In the genomic region with DNA sequence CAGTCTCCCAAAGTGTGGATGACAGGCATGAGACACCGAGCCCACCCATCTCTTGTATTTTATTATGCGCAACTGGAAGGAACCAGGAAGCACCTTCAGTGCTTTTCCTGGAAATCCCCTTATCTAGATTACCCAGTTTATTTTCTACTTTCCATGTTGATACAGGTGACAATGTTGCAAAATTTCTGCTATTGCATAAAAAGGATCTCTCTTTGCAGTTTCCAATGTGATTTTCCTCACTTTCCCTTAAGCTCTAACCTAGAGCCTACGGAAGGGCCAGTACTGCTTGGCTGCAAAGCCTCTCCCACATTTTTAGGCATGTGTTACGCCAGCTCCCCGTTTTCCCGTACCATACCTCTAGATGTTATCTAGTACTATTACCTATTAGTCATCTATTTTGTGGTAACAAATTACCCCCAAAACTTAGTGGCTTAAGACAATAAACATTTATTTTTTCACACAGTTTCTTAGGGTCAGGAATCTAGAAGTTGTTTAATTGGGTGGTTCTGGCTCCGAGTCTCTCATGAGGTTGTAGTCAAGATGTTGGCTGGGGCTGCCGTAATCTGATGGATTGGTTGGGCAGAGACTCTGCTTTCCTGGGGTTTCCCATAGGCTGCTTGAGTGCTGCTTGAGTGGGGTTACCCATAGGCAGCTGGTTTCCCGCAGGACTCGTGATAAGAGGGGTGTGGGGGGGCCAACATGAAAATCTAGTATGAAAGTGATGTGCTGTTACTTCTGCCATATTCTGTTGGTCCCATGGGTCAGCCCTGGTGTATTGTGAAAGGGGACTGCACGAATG, we compare ENCODE assay signal across 15 cellular contexts.
DNase-seq lines count a peak whose midpoint lies in the region; ATAC-seq, FAIRE-seq and TF ChIP-seq lines count a peak whose summit lies in the region.
"Had no signal": no experiment of that assay in that cellular context is flagged by ENCODE, and none has a peak within 500 bp of the region (broad histone marks: within the 10 kb centered on the region; RNA-seq: fewer than 3 reads in every experiment).

No MANE protein-coding gene starts in this region.

- H3K4me1 Mint-ChIP-seq in WTC11: no peaks in the 10 kb centered on the region
- H3K4me1 Mint-ChIP-seq: H9 had no signal

- no peaks in the 10 kb centered on the region for H3K36me3 Mint-ChIP-seq in WTC11
- H3K36me3 Mint-ChIP-seq: CD8-positive, alpha-beta T cell had no signal

- POLR2A ChIA-PET in K562 (lab: Yijun Ruan, JAX): interaction anchor here (0.6 to 0.7 kb wide), 2 partner anchors 12 to 13 kb away, joined by 4 to 6 read pairs; no protein-coding TSS in a partner anchor
- POLR2A ChIA-PET in WTC11 (lab: Charles Lee): no interaction called here

- H3K36me3 ChIP-seq in K562 (ENCODE audit: control insufficient read depth, insufficient read depth, low read length): no peaks in the 10 kb centered on the region
- no peaks in the 10 kb centered on the region for H3K36me3 ChIP-seq in left lung
- no peaks in the 10 kb centered on the region for H3K36me3 ChIP-seq in lower lobe of right lung
- peaks cover 0 to 22% (median 0%) of the 10 kb centered on the region in 3 donors for H3K36me3 ChIP-seq in tibial nerve

- DNase-seq in K562 (ENCODE audit: extremely low read depth in 1 of 4, low spot score in 3 of 4) (no peak), left lung (no peak), lower lobe of right lung (no peak), tibial nerve (ENCODE audit: low spot score in 2 of 2) (no peak), HuH-7 (ENCODE audit: low spot score) (no peak), WTC11 (ENCODE audit: low spot score) (no peak), NCI-H1417 (lab: John Stamatoyannopoulos, UW) (no peak)
- DNase-seq: Calu3; CD8-positive, alpha-beta T cell; DMS79 treated with DMSO at 0.1 percent for 48 hours; GF-D8; GOT3; H9 had no signal

- no peak for TF ChIP-seq CTCF in K562 (IDR thresholded peaks at IDR 0.05 in 2 of 3, conservative IDR thresholded peaks at IDR 0.05 in 1 of 3; ENCODE audit: insufficient read depth in 2 of 3, low read depth in 1 of 3, low read length in 3 of 3)
- TF ChIP-seq CTCF in left lung (IDR thresholded peaks at IDR 0.05): no peak
- no peak for TF ChIP-seq CTCF in lower lobe of right lung (IDR thresholded peaks at IDR 0.05)
- no peak for TF ChIP-seq CTCF in tibial nerve (IDR thresholded peaks at IDR 0.05)
- TF ChIP-seq CTCF in WTC11 (IDR thresholded peaks at IDR 0.05): no peak

- no peaks in the 10 kb centered on the region for H3K27me3 Mint-ChIP-seq in WTC11 (ENCODE audit: low read depth)
- H3K27me3 Mint-ChIP-seq: B cell had no signal

- H3K9me1 ChIP-seq in K562 (ENCODE audit: control insufficient read depth, insufficient read depth, low read length): no peaks in the 10 kb centered on the region

- H3K9ac ChIP-seq in K562 (ENCODE audit: insufficient read depth in 1 of 2, low read depth in 2 of 2, low read length in 2 of 2): no peak overlapping the region
- H3K9ac ChIP-seq: BLaER1 treated with 17β-estradiol and CSF1 and Interleukin-3, amounts not matched to agents 10 nM and 100 nM had no signal

- intact Hi-C loops in K562 (cut with micrococcal nuclease) (no loop called here), left lung (cut with DNase I) (no loop called here), lower lobe of right lung (cut with DNase I) (no loop called here)

- no peak overlapping the region for H3K4me3 ChIP-seq in K562
- no peak overlapping the region for H3K4me3 ChIP-seq in left lung
- H3K4me3 ChIP-seq in lower lobe of right lung: no peak overlapping the region
- H3K4me3 ChIP-seq in tibial nerve: no peak overlapping the region
- H3K4me3 ChIP-seq: BLaER1 treated with 17β-estradiol and CSF1 and Interleukin-3, amounts not matched to agents 10 nM and 100 nM had no signal

- no peaks in the 10 kb centered on the region for H3K27me3 ChIP-seq in K562 (ENCODE audit: control insufficient read depth in 2 of 2, insufficient read depth in 2 of 2, low read length in 2 of 2)
- H3K27me3 ChIP-seq in left lung: no peaks in the 10 kb centered on the region
- H3K27me3 ChIP-seq in lower lobe of right lung (ENCODE audit: low read depth): no peaks in the 10 kb centered on the region
- no peaks in the 10 kb centered on the region for H3K27me3 ChIP-seq in tibial nerve
- H3K27me3 ChIP-seq: BLaER1 treated with 17β-estradiol and CSF1 and Interleukin-3, amounts not matched to agents 10 nM and 100 nM had no signal

- 65% methylated on average over 11 of the region's 11 CpGs for WGBS in K562 (ENCODE audit: insufficient coverage, low coverage, missing lambda C conversion rate)
- 94 to 96% methylated on average over 11 of the region's 11 CpGs for WGBS in tibial nerve, 2 donors

- H3K9me3 Mint-ChIP-seq in WTC11: no peaks in the 10 kb centered on the region
- H3K9me3 Mint-ChIP-seq: CD8-positive, alpha-beta T cell; H9 had no signal

- H3K4me3 Mint-ChIP-seq in WTC11: no peak overlapping the region
- H3K4me3 Mint-ChIP-seq: B cell; CD8-positive, alpha-beta T cell; H9 had no signal

- no peaks in the 10 kb centered on the region for H3K79me2 ChIP-seq in K562 (ENCODE audit: control insufficient read depth, insufficient read depth, low read length)

- H3K27ac ChIP-seq in K562 (ENCODE audit: extremely low read depth, low read depth, low read length) (no peak overlapping the region), left lung (no peak overlapping the region), lower lobe of right lung (no peak overlapping the region), tibial nerve (no peak overlapping the region)
- H3K27ac ChIP-seq: BLaER1 treated with 17β-estradiol and CSF1 and Interleukin-3, amounts not matched to agents 10 nM and 100 nM had no signal

- H3K27ac Mint-ChIP-seq in WTC11: no peak overlapping the region
- H3K27ac Mint-ChIP-seq: B cell; CD8-positive, alpha-beta T cell had no signal

- in situ Hi-C loops in K562 (cut with MboI): no loop called here

- no peak overlapping the region for H3K4me2 ChIP-seq in K562 (ENCODE audit: insufficient read depth, low read length)
- H3K4me2 ChIP-seq: BLaER1 treated with 17β-estradiol and CSF1 and Interleukin-3, amounts not matched to agents 10 nM and 100 nM had no signal

- no peak for TF ChIP-seq RAD21 in K562 (CRISPR knock-in tag; conservative IDR thresholded peaks at IDR 0.05 in 1 of 2, IDR thresholded peaks at IDR 0.05 in 1 of 2)

- no TSS peak for BruUV-seq in K562 (replicated peaks; lab: Mats Ljungman, UMichigan)

- H2AFZ ChIP-seq in K562 (ENCODE audit: low read depth, low read length): no peak overlapping the region

- TF ChIP-seq EP300 in K562 (IDR thresholded peaks at IDR 0.05; ENCODE audit: low read length): no peak
- no peak for TF ChIP-seq EP300 in tibial nerve (IDR thresholded peaks at IDR 0.05)

- no peak for TF ChIP-seq POLR2A in K562 (conservative IDR thresholded peaks at IDR 0.05)
- no peak for TF ChIP-seq POLR2A in tibial nerve (IDR thresholded peaks at IDR 0.05)

- FAIRE-seq in K562 (lab: Jason Lieb, UNC): no peak

- ATAC-seq in K562 (no peak), left lung (peak; percentile 56), lower lobe of right lung (peak; percentile 62 to 87), WTC11 (no peak)
- ATAC-seq: CD8-positive, alpha-beta T cell had no signal

- H3K4me1 ChIP-seq in K562 (replicated peaks in 1 of 2; ENCODE audit: control insufficient read depth in 2 of 2, insufficient read depth in 2 of 2, low read length in 2 of 2): peaks cover 0 to 15% of the 10 kb centered on the region in 2 experiments; a peak in 2 of 5 replicates
- H3K4me1 ChIP-seq in left lung: no peaks in the 10 kb centered on the region
- H3K4me1 ChIP-seq in lower lobe of right lung: no peaks in the 10 kb centered on the region
- no peaks in the 10 kb centered on the region for H3K4me1 ChIP-seq in tibial nerve

- no peaks in the 10 kb centered on the region for H4K20me1 ChIP-seq in K562 (replicated peaks; ENCODE audit: control insufficient read depth, insufficient read depth, low read length)
- H4K20me1 ChIP-seq: BLaER1 treated with 17β-estradiol and CSF1 and Interleukin-3, amounts not matched to agents 10 nM and 100 nM had no signal

- H3K9me3 ChIP-seq in K562 (replicated peaks; ENCODE audit: control insufficient read depth, insufficient read depth, low read depth, low read length) (peaks cover 4% of the 10 kb centered on the region; the same call in 1 of the 2 replicates), left lung (peaks cover 0 to 3% of the 10 kb centered on the region in 2 donors), lower lobe of right lung (no peaks in the 10 kb centered on the region), tibial nerve (no peaks in the 10 kb centered on the region)

- CTCF ChIA-PET in K562 (lab: Yijun Ruan, JAX; ENCODE audit: low intra/inter-chr PET ratio) (no interaction called here), WTC11 (lab: Charles Lee) (no interaction called here)

TF ChIP-seq in K562, 482 proteins besides CTCF, POLR2A, EP300 and RAD21:
- TF ChIP-seq FOXA3 (CRISPR knock-in tag; conservative IDR thresholded peaks at IDR 0.05 in 1 of 2, IDR thresholded peaks at IDR 0.05 in 1 of 2) (0 out of 4 replicates have a peak, but pooled peaks of 1 of the 2 experiments have one; percentile 23), ZNF780A (CRISPR knock-in tag; IDR thresholded peaks at IDR 0.05) (no peak), TRIM24 (IDR thresholded peaks at IDR 0.05) (0 out of 4 replicates have a peak, but pooled peaks of 1 of the 2 experiments have one; percentile 11), DPF2 (IDR thresholded peaks at IDR 0.05) (0 out of 2 replicates have a peak, but pooled peaks have one; percentile 17), CEBPB (tag; IDR thresholded peaks at IDR 0.05) (peak; percentile 60), EHMT2 (IDR thresholded peaks at IDR 0.05) (no peak)

TF ChIP-seq in WTC11, 78 proteins besides CTCF, POLR2A, EP300 and RAD21 (continues in another document):
- no peak for TF ChIP-seq NFYB (CRISPR knock-in tag; conservative IDR thresholded peaks at IDR 0.05; ENCODE audit: low read depth)
- no peak for TF ChIP-seq OVOL2 (CRISPR knock-in tag; IDR thresholded peaks at IDR 0.05; ENCODE audit: borderline replicate concordance)
- TF ChIP-seq, protein P1, sequence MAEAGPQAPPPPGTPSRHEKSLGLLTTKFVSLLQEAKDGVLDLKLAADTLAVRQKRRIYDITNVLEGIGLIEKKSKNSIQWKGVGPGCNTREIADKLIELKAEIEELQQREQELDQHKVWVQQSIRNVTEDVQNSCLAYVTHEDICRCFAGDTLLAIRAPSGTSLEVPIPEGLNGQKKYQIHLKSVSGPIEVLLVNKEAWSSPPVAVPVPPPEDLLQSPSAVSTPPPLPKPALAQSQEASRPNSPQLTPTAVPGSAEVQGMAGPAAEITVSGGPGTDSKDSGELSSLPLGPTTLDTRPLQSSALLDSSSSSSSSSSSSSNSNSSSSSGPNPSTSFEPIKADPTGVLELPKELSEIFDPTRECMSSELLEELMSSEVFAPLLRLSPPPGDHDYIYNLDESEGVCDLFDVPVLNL (CRISPR knock-in tag; IDR thresholded peaks at IDR 0.05; ENCODE audit: borderline replicate concordance, low read depth): no peak
- TF ChIP-seq ESRRA (CRISPR knock-in tag; IDR thresholded peaks at IDR 0.05; ENCODE audit: borderline replicate concordance): no peak
- no peak for TF ChIP-seq SMAD3 (CRISPR knock-in tag; IDR thresholded peaks at IDR 0.05; ENCODE audit: borderline replicate concordance)
- no peak for TF ChIP-seq ZNF317 (CRISPR knock-in tag; IDR thresholded peaks at IDR 0.05; ENCODE audit: borderline replicate concordance, low read depth)

Comparison
In these comparisons a context has a peak if more than half of its experiments do, and no peak if none do; other contexts are left out.
1. ATAC-seq: peak in left lung (single experiment) and lower lobe of right lung (2 of 2); none in K562 (single experiment) and WTC11 (single experiment).